ENCODE assay signal across 9 cellular contexts in genomic region chr6:112252571-112253504, GRCh38. TPM values are rescaled to one million over a fixed set of nuclear protein-coding genes. Genes with fewer than 3 reads are reported as not detected.
DNase-seq lines count a peak whose midpoint lies in the region; ATAC-seq, FAIRE-seq and TF ChIP-seq lines count a peak whose summit lies in the region.
"Had no signal": no experiment of that assay in that cellular context is flagged by ENCODE, and none has a peak within 500 bp of the region (broad histone marks: within the 10 kb centered on the region; RNA-seq: fewer than 3 reads in every experiment).

No MANE protein-coding gene starts in this region.

- peak overlapping the region; percentile 85 for H3K4me3 Mint-ChIP-seq in activated naive CD8-positive, alpha-beta T cell
- H3K4me3 Mint-ChIP-seq in activated naive CD8-positive, alpha-beta T cell treated with anti-CD3 and anti-CD28 coated beads for 36 hours, result no peak overlapping the region
- peak overlapping the region; percentile 93 for H3K4me3 Mint-ChIP-seq in type B pancreatic cell

- intact Hi-C loops in head of caudate nucleus (cut with DNase I), result no loop called here

- ATAC-seq in GM19035 (IDR thresholded peaks at IDR 0.05; ENCODE audit: unreplicated experiment), result no peak

- TF ChIP-seq CTCF in type B pancreatic cell (conservative IDR thresholded peaks at IDR 0.05), result no peak

- peaks cover 11% of the 10 kb centered on the region for H3K4me1 Mint-ChIP-seq in activated naive CD8-positive, alpha-beta T cell (ENCODE audit: low read depth)
- peaks cover 12% of the 10 kb centered on the region for H3K4me1 Mint-ChIP-seq in activated naive CD8-positive, alpha-beta T cell treated with anti-CD3 and anti-CD28 coated beads for 36 hours
- H3K4me1 Mint-ChIP-seq in type B pancreatic cell (ENCODE audit: unreplicated experiment), result peaks cover 23% of the 10 kb centered on the region

- peaks cover 23% of the 10 kb centered on the region for H3K27me3 Mint-ChIP-seq in activated naive CD8-positive, alpha-beta T cell
- peaks cover 39% of the 10 kb centered on the region for H3K27me3 Mint-ChIP-seq in activated naive CD8-positive, alpha-beta T cell treated with anti-CD3 and anti-CD28 coated beads for 36 hours
- peaks cover 41% of the 10 kb centered on the region for H3K27me3 Mint-ChIP-seq in type B pancreatic cell

- FAIRE-seq in urothelium cell line (lab: Jason Lieb, UNC), result no peak

- no peak overlapping the region for H3K27ac Mint-ChIP-seq in activated naive CD8-positive, alpha-beta T cell
- no peak overlapping the region for H3K27ac Mint-ChIP-seq in activated naive CD8-positive, alpha-beta T cell treated with anti-CD3 and anti-CD28 coated beads for 36 hours
- peak overlapping the region; percentile 52 for H3K27ac Mint-ChIP-seq in type B pancreatic cell

- no peak for DNase-seq in activated naive CD8-positive, alpha-beta T cell treated with anti-CD3 and anti-CD28 coated beads for 36 hours
- DNase-seq in medulla oblongata (ENCODE audit: extremely low spot score) (peak; percentile 27), type B pancreatic cell (ENCODE audit: extremely low spot score, unreplicated experiment) (no peak), head of caudate nucleus (no peak), urothelium cell line (ENCODE audit: low spot score) (no peak)
- DNase-seq: T-helper 1 cell had no signal

- peak overlapping the region; percentile 81 for H3K27ac ChIP-seq in cingulate gyrus (ENCODE audit: low read depth, low read length)

- H3K9me3 Mint-ChIP-seq in activated naive CD8-positive, alpha-beta T cell (ENCODE audit: low read depth), result no peaks in the 10 kb centered on the region
- H3K9me3 Mint-ChIP-seq in activated naive CD8-positive, alpha-beta T cell treated with anti-CD3 and anti-CD28 coated beads for 36 hours, result no peaks in the 10 kb centered on the region
- H3K9me3 Mint-ChIP-seq in type B pancreatic cell, result no peaks in the 10 kb centered on the region

- H3K36me3 Mint-ChIP-seq in activated naive CD8-positive, alpha-beta T cell, result no peaks in the 10 kb centered on the region
- H3K36me3 Mint-ChIP-seq in activated naive CD8-positive, alpha-beta T cell treated with anti-CD3 and anti-CD28 coated beads for 36 hours, result no peaks in the 10 kb centered on the region
- H3K36me3 Mint-ChIP-seq in type B pancreatic cell, result peaks cover 14% of the 10 kb centered on the region

RNA-seq across cellular contexts. Expression of gene LAMA4, which starts 1.5 kb away (rescaled TPM):
- not detected for total RNA-seq in activated naive CD8-positive, alpha-beta T cell treated with anti-CD3 and anti-CD28 coated beads for 36 hours
- total RNA-seq in type B pancreatic cell (ENCODE audit: low replicate concordance), result 3.8 and 44.8 TPM in 2 replicates
